ENCODE assay signal across 6 cellular contexts in the genomic region with DNA sequence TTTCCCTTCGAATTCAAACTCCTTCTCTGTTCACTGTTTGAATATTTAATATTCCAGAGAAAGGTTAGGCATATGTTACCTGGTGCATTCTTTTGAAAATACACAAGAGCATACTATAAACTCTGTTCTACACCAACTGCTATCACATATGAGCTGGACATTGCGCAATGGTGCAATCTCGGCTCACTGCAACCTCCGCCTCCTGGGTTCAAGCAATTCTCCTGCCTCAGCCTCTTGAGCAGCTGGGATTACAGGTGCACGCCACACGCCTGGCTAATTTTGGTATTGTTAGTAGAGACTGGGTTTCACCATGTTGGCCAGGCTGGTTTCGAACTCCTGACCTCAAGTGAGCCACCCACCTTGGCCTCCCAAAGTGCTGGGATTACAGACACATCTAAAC.
A peak's percentile ranks its signal among the peaks of the same experiment; 100 is the strongest.
TF ChIP-seq lines count a peak whose summit lies in the region.

No MANE protein-coding gene starts in this region.

TF ChIP-seq in A549, 52 proteins besides CTCF, POLR2A, EP300 and RAD21:
- peak; percentile 83 to 87; a peak in 3 of 4 replicates for TF ChIP-seq CEBPB (IDR thresholded peaks at IDR 0.05)

TF ChIP-seq in HCT116, 20 proteins besides CTCF, POLR2A, EP300 and RAD21:
- 0 out of 2 replicates have a peak, but pooled peaks have one; percentile 21 for TF ChIP-seq CEBPB (IDR thresholded peaks at IDR 0.05; ENCODE audit: low read depth)

TF ChIP-seq in Ishikawa, 13 proteins besides CTCF, POLR2A, EP300 and RAD21:
- TF ChIP-seq CEBPB (IDR thresholded peaks at IDR 0.05): peak; percentile 88

TF ChIP-seq in K562, 482 proteins besides CTCF, POLR2A, EP300 and RAD21:
- TF ChIP-seq CEBPB (tag; IDR thresholded peaks at IDR 0.05) (peak; percentile 98), IRF9 (tag; IDR thresholded peaks at IDR 0.05) (peak; percentile 58; the same call in 1 of the 2 replicates), CEBPG (CRISPR knock-in tag; IDR thresholded peaks at IDR 0.05) (peak; percentile 80), CEBPG (tag; conservative IDR thresholded peaks at IDR 0.05 in 1 of 2, IDR thresholded peaks at IDR 0.05 in 1 of 2) (peak; percentile 62 to 98)

TF ChIP-seq in H1, 55 proteins besides CTCF, POLR2A, EP300 and RAD21:
- TF ChIP-seq CEBPB (IDR thresholded peaks at IDR 0.05; ENCODE audit: low read depth, low read length): peak; percentile 70

TF ChIP-seq in HepG2, 621 proteins besides CTCF, POLR2A, EP300 and RAD21:
- TF ChIP-seq CEBPB (IDR thresholded peaks at IDR 0.05; ENCODE audit: borderline replicate concordance, low read depth, low read length) (peak; percentile 83), CEBPG (CRISPR knock-in tag; IDR thresholded peaks at IDR 0.05) (peak; percentile 72)
TF ChIP-seq in HepG2: peak in this region for 2; not testable (repeated sequence) for 619.
